Comparison of ENCODE assay signal across 9 cellular contexts in genomic region chr17:29154516-29155234, GRCh38. TPM values are rescaled to one million over a fixed set of nuclear protein-coding genes. Genes with fewer than 3 reads are reported as not detected.
DNase-seq lines count a peak whose midpoint lies in the region; ATAC-seq, FAIRE-seq and TF ChIP-seq lines count a peak whose summit lies in the region.
"Had no signal": no experiment of that assay in that cellular context is flagged by ENCODE, and none has a peak within 500 bp of the region (broad histone marks: within the 10 kb centered on the region; RNA-seq: fewer than 3 reads in every experiment).

No MANE protein-coding gene starts in this region.

- peaks cover 29% of the 10 kb centered on the region for H3K4me1 Mint-ChIP-seq in activated naive CD4-positive, alpha-beta T cell treated with anti-CD3 and anti-CD28 coated beads, Interleukin-2, amount 50 U/mL, for 24 hours
- H3K4me1 Mint-ChIP-seq in stimulated activated naive B cell treated with anti-CD40 and anti-IgM and Interleukin-4, amounts not matched to agents 10 μg/mL and 1 μg/mL and 100 μg/mL, for 72 hours, result peaks cover 39 to 68% of the 10 kb centered on the region in 2 donors

- H3K27ac ChIP-seq in HUES48 (ENCODE audit: low read depth, low read length), result peak overlapping the region; percentile 77
- peak overlapping the region; percentile 90 for H3K27ac ChIP-seq in keratinocyte (ENCODE audit: control insufficient read depth, insufficient read depth, low read length)

- H3K36me3 Mint-ChIP-seq in activated naive CD4-positive, alpha-beta T cell treated with anti-CD3 and anti-CD28 coated beads, Interleukin-2, amount 50 U/mL, for 24 hours, result no peaks in the 10 kb centered on the region
- peaks cover 3 to 8% of the 10 kb centered on the region in 2 donors for H3K36me3 Mint-ChIP-seq in stimulated activated naive B cell treated with anti-CD40 and anti-IgM and Interleukin-4, amounts not matched to agents 10 μg/mL and 1 μg/mL and 100 μg/mL, for 72 hours

- H3K9me3 Mint-ChIP-seq in activated naive CD4-positive, alpha-beta T cell treated with anti-CD3 and anti-CD28 coated beads, Interleukin-2, amount 50 U/mL, for 24 hours, result no peaks in the 10 kb centered on the region
- H3K9me3 Mint-ChIP-seq in stimulated activated naive B cell treated with anti-CD40 and anti-IgM and Interleukin-4, amounts not matched to agents 10 μg/mL and 1 μg/mL and 100 μg/mL, for 72 hours, result no peaks in the 10 kb centered on the region

- no peaks in the 10 kb centered on the region for H3K9me1 ChIP-seq in keratinocyte (ENCODE audit: control insufficient read depth, extremely low read depth, insufficient read depth, low read length)

- no peaks in the 10 kb centered on the region for H3K27me3 ChIP-seq in HUES48 (ENCODE audit: control insufficient read depth, insufficient read depth, low read length)
- no peaks in the 10 kb centered on the region for H3K27me3 ChIP-seq in keratinocyte (ENCODE audit: control insufficient read depth, extremely low read depth, insufficient read depth, low read length)

- H3K4me1 ChIP-seq in HUES48 (ENCODE audit: control insufficient read depth, insufficient read depth, low read length), result peaks cover 21% of the 10 kb centered on the region
- peaks cover 93% of the 10 kb centered on the region for H3K4me1 ChIP-seq in keratinocyte (ENCODE audit: control insufficient read depth, extremely low read depth, insufficient read depth, low read length)

- peak overlapping the region; percentile 52 for H3K4me3 Mint-ChIP-seq in activated naive CD4-positive, alpha-beta T cell treated with anti-CD3 and anti-CD28 coated beads, Interleukin-2, amount 50 U/mL, for 24 hours
- peak overlapping the region; percentile 44 to 71 for H3K4me3 Mint-ChIP-seq in stimulated activated naive B cell treated with anti-CD40 and anti-IgM and Interleukin-4, amounts not matched to agents 10 μg/mL and 1 μg/mL and 100 μg/mL, for 72 hours

- H3K9ac ChIP-seq in HUES48 (ENCODE audit: low read depth, low read length) (no peak overlapping the region), keratinocyte (ENCODE audit: control insufficient read depth, extremely low read depth, insufficient read depth, low read length) (peak overlapping the region; percentile 65)

- H3K9me3 ChIP-seq in HUES48 (ENCODE audit: control insufficient read depth, insufficient read depth, low read length) (no peaks in the 10 kb centered on the region), keratinocyte (ENCODE audit: control insufficient read depth, low read depth, low read length) (no peaks in the 10 kb centered on the region)

- H3K4me3 ChIP-seq in HUES48 (ENCODE audit: low read depth, low read length), result no peak overlapping the region
- peak overlapping the region in 1 of 3 experiments; percentile 19 for H3K4me3 ChIP-seq in keratinocyte (ENCODE audit: control insufficient read depth in 2 of 3, extremely low read depth in 1 of 3, insufficient read depth in 2 of 3, low read depth in 1 of 3, low read length in 3 of 3)

- FAIRE-seq in keratinocyte (lab: Jason Lieb, UNC) (peak; percentile 71), D721Med (lab: Jason Lieb, UNC) (no peak)

- H3K4me2 ChIP-seq in keratinocyte (ENCODE audit: control insufficient read depth, extremely low read depth, insufficient read depth, low read depth, low read length), result peak overlapping the region; percentile 78

- H3K79me2 ChIP-seq in keratinocyte (ENCODE audit: control insufficient read depth, insufficient read depth, low read length), result peaks cover 69% of the 10 kb centered on the region

- DNase-seq in keratinocyte (ENCODE audit: low read depth, low spot score) (no peak), NCI-H82 treated with DMSO at 0.1 percent for 48 hours (lab: John Stamatoyannopoulos, UW; ENCODE audit: unreplicated experiment) (no peak), D721Med (ENCODE audit: insufficient read length, low spot score) (no peak)
- DNase-seq in stimulated activated naive B cell treated with anti-CD40 and anti-IgM and Interleukin-4, amounts not matched to agents 10 μg/mL and 1 μg/mL and 100 μg/mL, for 72 hours, result no peak
- DNase-seq in effector CD8-positive, alpha-beta T cell (lab: John Stamatoyannopoulos, UW), result no peak
- DNase-seq: NCI-H510A had no signal

- ATAC-seq in stimulated activated naive B cell treated with anti-CD40 and anti-IgM and Interleukin-4, amounts not matched to agents 10 μg/mL and 1 μg/mL and 100 μg/mL, for 72 hours (replicated peaks), result peak in 1 of 2 donors; percentile 14
- ATAC-seq in GM18502 (IDR thresholded peaks at IDR 0.05; ENCODE audit: poor library complexity, unreplicated experiment), result no peak

- no peak overlapping the region for H2AFZ ChIP-seq in keratinocyte (ENCODE audit: control insufficient read depth, low read length)

- peak overlapping the region; percentile 65 for H3K27ac Mint-ChIP-seq in activated naive CD4-positive, alpha-beta T cell treated with anti-CD3 and anti-CD28 coated beads, Interleukin-2, amount 50 U/mL, for 24 hours
- peak overlapping the region; percentile 88 for H3K27ac Mint-ChIP-seq in stimulated activated naive B cell treated with anti-CD40 and anti-IgM and Interleukin-4, amounts not matched to agents 10 μg/mL and 1 μg/mL and 100 μg/mL, for 72 hours

- H3K36me3 ChIP-seq in HUES48 (ENCODE audit: control insufficient read depth, insufficient read depth, low read length) (no peaks in the 10 kb centered on the region), keratinocyte (ENCODE audit: control insufficient read depth in 2 of 2, extremely low read depth in 1 of 2, insufficient read depth in 2 of 2, low read length in 2 of 2) (peaks cover 6 to 8% of the 10 kb centered on the region in 2 experiments)

- TF ChIP-seq CTCF in keratinocyte (optimal IDR thresholded peaks at IDR 0.05 in 1 of 3, IDR thresholded peaks at IDR 0.05 in 1 of 3, conservative IDR thresholded peaks at IDR 0.05 in 1 of 3; ENCODE audit: extremely low read depth in 1 of 3, insufficient read depth in 2 of 3, low read length in 3 of 3) (no peak), D721Med (IDR thresholded peaks at IDR 0.05; ENCODE audit: insufficient read depth, missing control alignments) (no peak)

- dilution Hi-C loops in keratinocyte (cut with MboI; ENCODE audit: extremely low pct_ligation_motif_present, low sequenced_read_pairs), result no loop called here

- H4K20me1 ChIP-seq in keratinocyte (ENCODE audit: control insufficient read depth, extremely low read depth, insufficient read depth, low read length), result no peaks in the 10 kb centered on the region

- H3K27me3 Mint-ChIP-seq in activated naive CD4-positive, alpha-beta T cell treated with anti-CD3 and anti-CD28 coated beads, Interleukin-2, amount 50 U/mL, for 24 hours, result no peaks in the 10 kb centered on the region
- H3K27me3 Mint-ChIP-seq in stimulated activated naive B cell treated with anti-CD40 and anti-IgM and Interleukin-4, amounts not matched to agents 10 μg/mL and 1 μg/mL and 100 μg/mL, for 72 hours, result no peaks in the 10 kb centered on the region

RNA-seq across cellular contexts. Expression of gene MYO18A, which starts 25.5 kb away (rescaled TPM):
- polyA plus RNA-seq in keratinocyte, result 18.4 to 26.6 TPM (median 20.0 TPM) in 3 replicates
- 132 TPM for polyA plus RNA-seq in keratinocyte (2011; ENCODE audit: low read depth)
- 13.5 and 22.0 TPM in 2 replicates for polyA plus RNA-seq in keratinocyte (2011; cell fraction: cytosol; rRNA removed)
- 129 and 141 TPM in 2 replicates for polyA plus RNA-seq in keratinocyte (2011; cell fraction: nucleus; rRNA removed)
- 70.9 and 78.4 TPM in 2 replicates for polyA plus RNA-seq in keratinocyte (2012; ENCODE audit: low replicate concordance)
- 43.5 to 142 TPM (median 64.0 TPM) in 3 replicates for polyA minus RNA-seq in keratinocyte
- polyA minus RNA-seq in keratinocyte (2011; cell fraction: cytosol; rRNA and poly(A)+ RNA removed), result 32.6 TPM
- 71.2 and 113 TPM in 2 replicates for polyA minus RNA-seq in keratinocyte (2011; cell fraction: nucleus; rRNA and poly(A)+ RNA removed)
